Comparison of ENCODE assay signal across 3 cellular contexts in genomic region chr5:91186101-91186500, GRCh38.
"Had no signal": no experiment of that assay in that cellular context is flagged by ENCODE, and none has a peak within 500 bp of the region (broad histone marks: within the 10 kb centered on the region; RNA-seq: fewer than 3 reads in every experiment).

No MANE protein-coding gene starts in this region.

- DNase-seq: GDM1, GF-D8 had no signal

- ATAC-seq: GM12878 had no signal

- H3K4me3 ChIP-seq: GM12878 had no signal
